ENCODE assay signal across 29 cellular contexts in the genomic region with DNA sequence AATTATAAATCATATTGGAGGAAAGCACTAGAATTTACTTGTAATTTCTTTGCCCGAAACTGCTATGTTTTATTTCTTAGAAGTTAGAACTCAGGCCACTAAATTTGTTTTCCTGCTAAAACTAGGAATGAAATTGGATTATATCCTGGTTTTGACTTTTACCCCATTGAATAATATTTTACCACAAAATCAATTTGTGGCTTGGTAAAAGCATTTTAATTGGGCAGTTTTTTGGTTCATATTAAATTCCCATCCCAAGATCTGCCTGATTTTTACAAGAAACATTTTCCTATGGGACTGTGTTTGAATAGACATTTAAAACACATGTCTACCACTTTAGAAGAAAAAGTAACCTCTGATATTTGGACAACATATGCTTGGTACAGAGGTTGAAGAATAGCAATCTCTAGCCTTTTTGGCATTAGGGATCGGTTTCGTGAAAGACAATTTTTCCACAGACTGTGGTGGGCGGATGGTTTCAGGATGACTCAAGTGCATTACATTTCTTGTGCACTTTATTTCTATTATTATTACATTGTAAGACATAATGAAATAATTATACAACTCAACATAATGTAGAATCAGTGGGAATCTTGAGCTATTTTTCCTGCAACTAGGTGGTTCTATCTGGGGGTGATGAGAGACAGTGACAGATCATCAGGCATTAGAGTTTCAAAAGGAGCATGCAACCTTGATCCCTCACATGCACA.
"Had no signal": no experiment of that assay in that cellular context is flagged by ENCODE, and none has a peak within 500 bp of the region (broad histone marks: within the 10 kb centered on the region; RNA-seq: fewer than 3 reads in every experiment).

No MANE protein-coding gene starts in this region.

- ATAC-seq: activated naive CD8-positive, alpha-beta T cell treated with anti-CD3 and anti-CD28 coated beads, Interleukin-2, amount 50 U/mL, for 24 hours; activated T-cell treated with anti-CD3 and anti-CD28 coated beads, Interleukin-2, amount 50 U/mL, for 4 hours; activated T-helper 17 cell treated with anti-CD3 and anti-CD28 coated beads, Interleukin-2, amount 50 U/mL, for 72 hours; esophagus mucosa; left colon; naive thymus-derived CD4-positive, alpha-beta T cell; pancreas; stimulated activated naive B cell treated with anti-CD40 and anti-IgM and Interleukin-4, amounts not matched to agents 10 μg/mL and 1 μg/mL and 100 μg/mL, for 72 hours; upper lobe of right lung had no signal

- H3K36me3 Mint-ChIP-seq: activated naive CD4-positive, alpha-beta T cell treated with anti-CD3 and anti-CD28 coated beads, Interleukin-2, amount 50 U/mL, for 24 hours; immature natural killer cell; mesothelial cell of epicardium; naive thymus-derived CD4-positive, alpha-beta T cell; stimulated activated naive B cell treated with anti-CD40 and anti-IgM and Interleukin-4, amounts not matched to agents 10 μg/mL and 1 μg/mL and 100 μg/mL, for 72 hours had no signal

- H3K4me3 Mint-ChIP-seq: activated CD4-positive, alpha-beta memory T cell treated with anti-CD3 and anti-CD28 coated beads, Interleukin-2, amount 10 ng/mL, durations not matched to agents 7 days and 5 days; activated CD4-positive, alpha-beta T cell treated with anti-CD3 and anti-CD28 coated beads, Interleukin-2, amount 10 ng/mL, durations not matched to agents 7 days and 5 days; activated naive CD4-positive, alpha-beta T cell treated with anti-CD3 and anti-CD28 coated beads, Interleukin-2, amount 50 U/mL, for 24 hours; activated naive CD8-positive, alpha-beta T cell treated with anti-CD3 and anti-CD28 coated beads, Interleukin-2, amount 50 U/mL, for 24 hours; activated T-cell treated with anti-CD3 and anti-CD28 coated beads, Interleukin-2, amount 50 U/mL, for 4 hours; activated T-helper 17 cell treated with anti-CD3 and anti-CD28 coated beads, Interleukin-2, amount 50 U/mL, for 72 hours; central memory CD8-positive, alpha-beta T cell; dendritic cell treated with granulocyte-macrophage colony-stimulating factor and Interleukin-4, amounts not matched to agents 40 ng/mL and 50 ng/mL, for 4 days; endodermal cell; immature natural killer cell; mesothelial cell of epicardium; naive thymus-derived CD4-positive, alpha-beta T cell; stimulated activated naive B cell treated with anti-CD40 and anti-IgM and Interleukin-4, amounts not matched to agents 10 μg/mL and 1 μg/mL and 100 μg/mL, for 72 hours had no signal

- H3K9me3 ChIP-seq: pancreas, prostate gland, sigmoid colon, stomach, suprapubic skin, tibial artery, upper lobe of right lung had no signal

- H3K4me1 ChIP-seq: pancreas, prostate gland, stomach, suprapubic skin, tibial artery, upper lobe of right lung had no signal

- H3K27ac ChIP-seq: pancreas, prostate gland, sigmoid colon, stomach, suprapubic skin, tibial artery, upper lobe of right lung had no signal

- H3K4me2 ChIP-seq: smooth muscle cell had no signal

- H3K27me3 ChIP-seq: pancreas, sigmoid colon, stomach, suprapubic skin, tibial artery, upper lobe of right lung had no signal

- H3K9me3 Mint-ChIP-seq: activated CD4-positive, alpha-beta memory T cell treated with anti-CD3 and anti-CD28 coated beads, Interleukin-2, amount 10 ng/mL, durations not matched to agents 7 days and 5 days; activated CD4-positive, alpha-beta T cell treated with anti-CD3 and anti-CD28 coated beads, Interleukin-2, amount 10 ng/mL, durations not matched to agents 7 days and 5 days; activated naive CD4-positive, alpha-beta T cell treated with anti-CD3 and anti-CD28 coated beads, Interleukin-2, amount 50 U/mL, for 24 hours; activated T-cell treated with anti-CD3 and anti-CD28 coated beads, Interleukin-2, amount 50 U/mL, for 4 hours; dendritic cell treated with granulocyte-macrophage colony-stimulating factor and Interleukin-4, amounts not matched to agents 40 ng/mL and 50 ng/mL, for 4 days; endodermal cell; mesothelial cell of epicardium; stimulated activated naive B cell treated with anti-CD40 and anti-IgM and Interleukin-4, amounts not matched to agents 10 μg/mL and 1 μg/mL and 100 μg/mL, for 72 hours had no signal

- H3K36me3 ChIP-seq: pancreas, prostate gland, sigmoid colon, stomach, suprapubic skin, tibial artery, upper lobe of right lung had no signal

- H3K4me1 Mint-ChIP-seq: activated CD4-positive, alpha-beta memory T cell treated with anti-CD3 and anti-CD28 coated beads, Interleukin-2, amount 10 ng/mL, durations not matched to agents 7 days and 5 days; activated CD4-positive, alpha-beta T cell treated with anti-CD3 and anti-CD28 coated beads, Interleukin-2, amount 10 ng/mL, durations not matched to agents 7 days and 5 days; activated naive CD4-positive, alpha-beta T cell treated with anti-CD3 and anti-CD28 coated beads, Interleukin-2, amount 50 U/mL, for 24 hours; activated naive CD8-positive, alpha-beta T cell treated with anti-CD3 and anti-CD28 coated beads, Interleukin-2, amount 50 U/mL, for 24 hours; activated T-helper 17 cell treated with anti-CD3 and anti-CD28 coated beads, Interleukin-2, amount 50 U/mL, for 72 hours; central memory CD8-positive, alpha-beta T cell; endodermal cell; immature natural killer cell; naive thymus-derived CD4-positive, alpha-beta T cell; stimulated activated naive B cell treated with anti-CD40 and anti-IgM and Interleukin-4, amounts not matched to agents 10 μg/mL and 1 μg/mL and 100 μg/mL, for 72 hours had no signal

- H3K4me3 ChIP-seq: pancreas, prostate gland, sigmoid colon, smooth muscle cell, stomach, suprapubic skin, tibial artery, upper lobe of right lung had no signal

- H3K27ac Mint-ChIP-seq: activated CD4-positive, alpha-beta memory T cell treated with anti-CD3 and anti-CD28 coated beads, Interleukin-2, amount 10 ng/mL, durations not matched to agents 7 days and 5 days; activated CD4-positive, alpha-beta T cell treated with anti-CD3 and anti-CD28 coated beads, Interleukin-2, amount 10 ng/mL, durations not matched to agents 7 days and 5 days; activated naive CD4-positive, alpha-beta T cell treated with anti-CD3 and anti-CD28 coated beads, Interleukin-2, amount 50 U/mL, for 24 hours; activated naive CD8-positive, alpha-beta T cell treated with anti-CD3 and anti-CD28 coated beads, Interleukin-2, amount 50 U/mL, for 24 hours; activated T-helper 17 cell treated with anti-CD3 and anti-CD28 coated beads, Interleukin-2, amount 50 U/mL, for 72 hours; dendritic cell treated with granulocyte-macrophage colony-stimulating factor and Interleukin-4, amounts not matched to agents 40 ng/mL and 50 ng/mL, for 4 days; endodermal cell; immature natural killer cell; mesothelial cell of epicardium; naive thymus-derived CD4-positive, alpha-beta T cell; stimulated activated naive B cell treated with anti-CD40 and anti-IgM and Interleukin-4, amounts not matched to agents 10 μg/mL and 1 μg/mL and 100 μg/mL, for 72 hours had no signal

- H3K27me3 Mint-ChIP-seq: activated CD4-positive, alpha-beta memory T cell treated with anti-CD3 and anti-CD28 coated beads, Interleukin-2, amount 10 ng/mL, durations not matched to agents 7 days and 5 days; activated CD4-positive, alpha-beta T cell treated with anti-CD3 and anti-CD28 coated beads, Interleukin-2, amount 10 ng/mL, durations not matched to agents 7 days and 5 days; activated naive CD4-positive, alpha-beta T cell treated with anti-CD3 and anti-CD28 coated beads, Interleukin-2, amount 50 U/mL, for 24 hours; activated naive CD8-positive, alpha-beta T cell treated with anti-CD3 and anti-CD28 coated beads, Interleukin-2, amount 50 U/mL, for 24 hours; activated T-helper 17 cell treated with anti-CD3 and anti-CD28 coated beads, Interleukin-2, amount 50 U/mL, for 72 hours; central memory CD8-positive, alpha-beta T cell; dendritic cell treated with granulocyte-macrophage colony-stimulating factor and Interleukin-4, amounts not matched to agents 40 ng/mL and 50 ng/mL, for 4 days; naive thymus-derived CD4-positive, alpha-beta T cell; stimulated activated naive B cell treated with anti-CD40 and anti-IgM and Interleukin-4, amounts not matched to agents 10 μg/mL and 1 μg/mL and 100 μg/mL, for 72 hours had no signal

- DNase-seq: activated CD4-positive, alpha-beta memory T cell treated with anti-CD3 and anti-CD28 coated beads, Interleukin-2, amount 10 ng/mL, durations not matched to agents 7 days and 5 days; activated CD4-positive, alpha-beta T cell treated with anti-CD3 and anti-CD28 coated beads for 1 hour; activated CD4-positive, alpha-beta T cell treated with anti-CD3 and anti-CD28 coated beads, Interleukin-2, amount 10 ng/mL, durations not matched to agents 7 days and 5 days; activated CD8-positive, alpha-beta memory T cell treated with anti-CD3 and anti-CD28 coated beads, Interleukin-2, amount 50 U/mL, for 48 hours; activated naive CD8-positive, alpha-beta T cell treated with anti-CD3 and anti-CD28 coated beads, Interleukin-2, amount 50 U/mL, for 24 hours; activated T-cell treated with anti-CD3 and anti-CD28 coated beads, Interleukin-2, amount 50 U/mL, for 4 hours; endodermal cell; hippocampal formation; immature natural killer cell; kidney; left colon; naive thymus-derived CD4-positive, alpha-beta T cell; sigmoid colon; stimulated activated CD4-positive, alpha-beta T cell treated with anti-CD3 and anti-CD28 coated beads, Interleukin-2, amount 100 ng/mL, for 24 hours; stimulated activated naive B cell treated with anti-CD40 and anti-IgM and Interleukin-4, amounts not matched to agents 10 μg/mL and 1 μg/mL and 100 μg/mL, for 72 hours; stomach; T-helper 2 cell; tibial artery; upper lobe of right lung had no signal
